8 cellular contexts compared by ENCODE assay signal in the genomic region with DNA sequence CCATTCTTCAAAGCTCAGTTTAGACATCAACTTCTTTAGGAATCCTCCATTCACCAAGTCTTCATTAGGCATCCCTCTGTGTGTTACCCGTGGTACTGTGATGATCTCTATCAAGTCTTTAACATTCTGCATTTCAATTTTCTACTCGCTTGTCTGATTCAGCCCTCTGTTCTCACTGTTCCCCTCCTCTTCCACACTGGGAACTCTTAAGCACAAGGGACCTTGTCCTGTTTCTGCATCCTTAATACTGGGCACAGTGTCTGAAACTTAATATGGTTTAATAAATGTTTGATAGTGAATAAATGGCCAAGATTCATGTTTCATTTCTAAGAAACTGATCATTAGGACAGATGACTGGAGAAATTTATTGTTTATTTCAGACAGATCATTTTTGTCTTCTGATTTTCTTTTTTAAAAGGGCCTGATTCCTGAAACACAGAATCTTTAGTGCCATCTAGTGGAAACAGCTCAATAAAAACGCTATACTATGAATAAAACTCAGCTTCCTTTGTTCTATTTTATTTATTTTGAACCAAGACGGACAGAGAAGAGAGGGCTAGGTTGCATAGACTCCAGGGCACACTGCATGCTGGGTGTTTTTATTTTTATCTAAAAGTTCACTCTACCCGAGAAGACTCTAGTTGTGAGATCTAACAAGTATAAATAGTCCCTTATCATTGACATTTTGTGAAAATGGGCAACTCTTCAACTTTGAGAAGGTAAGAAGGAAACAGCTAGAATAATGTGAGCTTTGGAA. TPM values are rescaled to one million over a fixed set of nuclear protein-coding genes. Genes with fewer than 3 reads are reported as not detected.
DNase-seq lines count a peak whose midpoint lies in the region; ATAC-seq, FAIRE-seq and TF ChIP-seq lines count a peak whose summit lies in the region.

No MANE protein-coding gene starts in this region.

- TF ChIP-seq RAD21 in SK-N-SH (IDR thresholded peaks at IDR 0.05; ENCODE audit: low read length), result peak; percentile 69

- no peak overlapping the region for H3K4me2 ChIP-seq in SK-N-SH

- TF ChIP-seq CTCF in D721Med (IDR thresholded peaks at IDR 0.05; ENCODE audit: insufficient read depth, missing control alignments) (peak; percentile 54), SK-N-SH (IDR thresholded peaks at IDR 0.05) (peak; percentile 76), Caco-2 (IDR thresholded peaks at IDR 0.05; ENCODE audit: insufficient read depth in 1 of 2, low read depth in 1 of 2, low read length in 1 of 2, severe bottlenecking in 1 of 2, unreplicated experiment in 1 of 2) (no peak)

- no peak overlapping the region for H3K4me3 Mint-ChIP-seq in Caco-2 (ENCODE audit: unreplicated experiment)

- ATAC-seq in HG02981 (IDR thresholded peaks at IDR 0.05; ENCODE audit: unreplicated experiment), result no peak
- ATAC-seq in HG02885 (IDR thresholded peaks at IDR 0.05; ENCODE audit: poor library complexity, unreplicated experiment), result no peak

- no peaks in the 10 kb centered on the region for H3K9me2 ChIP-seq in SK-N-SH

- peak overlapping the region; percentile 81 for H2AFZ ChIP-seq in SK-N-SH (ENCODE audit: low read depth)

- H3K27me3 ChIP-seq in SK-N-SH (ENCODE audit: insufficient read depth) (no peaks in the 10 kb centered on the region), Caco-2 (replicated peaks; ENCODE audit: control insufficient read depth, insufficient read depth, low read length) (no peaks in the 10 kb centered on the region)

- no peaks in the 10 kb centered on the region for H3K79me2 ChIP-seq in SK-N-SH (ENCODE audit: insufficient read depth)

- no peak overlapping the region for H3K27ac Mint-ChIP-seq in Caco-2 (ENCODE audit: unreplicated experiment)

- H3K9me3 Mint-ChIP-seq in Caco-2 (ENCODE audit: unreplicated experiment), result no peaks in the 10 kb centered on the region

- no peaks in the 10 kb centered on the region for H3F3A ChIP-seq in SK-N-SH (replicated peaks; ENCODE audit: insufficient read depth)

- POLR2A ChIA-PET in SK-N-SH (lab: Yijun Ruan, JAX), result no interaction called here
- POLR2A ChIA-PET in Caco-2 (lab: Charles Lee), result no interaction called here

- intact Hi-C loops in Caco-2 (cut with micrococcal nuclease; ENCODE audit: unreplicated experiment), result loop anchor here (1.0 kb wide), 2 partner anchors 60 to 156 kb away; no protein-coding TSS in a partner anchor

- H3K4me3 ChIP-seq in SK-N-SH (ENCODE audit: low read depth in 2 of 2, low read length in 1 of 2) (no peak overlapping the region; a peak in 1 of 4 replicates), Caco-2 (ENCODE audit: low read depth, low read length) (no peak overlapping the region)

- CTCF ChIA-PET in SK-N-SH (lab: Yijun Ruan, JAX) (interaction anchor here (0.6 to 3.3 kb wide), 41 partner anchors 9 to 626 kb away, joined by 3 to 78 read pairs (median 4); a partner anchor contains a TSS), Caco-2 (lab: Charles Lee) (interaction anchor here (0.6 to 3.3 kb wide), 7 partner anchors 35 to 451 kb away, joined by 3 to 30 read pairs (median 5); a partner anchor contains a TSS)

- H3K9ac ChIP-seq in SK-N-SH, result peak overlapping the region; percentile 29; the same call in 1 of the 2 replicates

- H3K27ac ChIP-seq in SK-N-SH (ENCODE audit: low read depth in 2 of 2, low read length in 1 of 2), result peak overlapping the region in 1 of 2 experiments; percentile 42; a peak in 1 of 4 replicates

- no peak for DNase-seq in D721Med (ENCODE audit: insufficient read length, low spot score)
- peak; percentile 62 for DNase-seq in KBM-7
- peak; percentile 47 for DNase-seq in SK-N-SH
- peak; percentile 30 to 42 for DNase-seq in frontal cortex (ENCODE audit: low spot score in 2 of 2)
- DNase-seq in pulmonary artery endothelial cell (ENCODE audit: low read depth, low spot score), result peak; percentile 4
- DNase-seq in Caco-2, result no peak

- FAIRE-seq in D721Med (lab: Jason Lieb, UNC) (no peak), frontal cortex (lab: Jason Lieb, UNC) (peak; percentile 39)

- TF ChIP-seq EP300 in SK-N-SH (IDR thresholded peaks at IDR 0.05; ENCODE audit: borderline replicate concordance in 1 of 2, low read depth in 1 of 2, low read length in 1 of 2), result no peak

- BruUV-seq in Caco-2 (replicated peaks; lab: Mats Ljungman, UMichigan), result no TSS peak

- H3K4me1 ChIP-seq in SK-N-SH (ENCODE audit: control insufficient read depth in 1 of 2, insufficient read depth in 2 of 2, low read depth in 1 of 2, low read length in 1 of 2), result peaks cover 0 to 8% of the 10 kb centered on the region in 2 experiments; a peak in 2 of 4 replicates
- H3K4me1 ChIP-seq in Caco-2, result no peaks in the 10 kb centered on the region

- H3K9me3 ChIP-seq in SK-N-SH (no peaks in the 10 kb centered on the region), Caco-2 (no peaks in the 10 kb centered on the region)

- 28% methylated on average over 5 of the region's 5 CpGs for WGBS in SK-N-SH (ENCODE audit: low lambda C conversion rate)

- in situ Hi-C loops in KBM-7 (cut with MboI; ENCODE audit: low pct_unique_long_range_greater_than_20kb, low sequenced_read_pairs), result loop anchor here (25.0 kb wide), 2 partner anchors 334 to 684 kb away; no protein-coding TSS in a partner anchor

- no peaks in the 10 kb centered on the region for H3K27me3 Mint-ChIP-seq in Caco-2 (ENCODE audit: insufficient read depth, unreplicated experiment)

- no peaks in the 10 kb centered on the region for H4K20me1 ChIP-seq in SK-N-SH (ENCODE audit: insufficient read depth)

- no peaks in the 10 kb centered on the region for H3K36me3 Mint-ChIP-seq in Caco-2 (ENCODE audit: insufficient read depth, unreplicated experiment)

- H3K4me1 Mint-ChIP-seq in Caco-2 (ENCODE audit: low read depth, unreplicated experiment), result peaks cover 12% of the 10 kb centered on the region

- no peaks in the 10 kb centered on the region for H3K36me3 ChIP-seq in SK-N-SH (replicated peaks in 1 of 2; ENCODE audit: control insufficient read depth in 1 of 2, insufficient read depth in 2 of 2, low read length in 1 of 2)
- no peaks in the 10 kb centered on the region for H3K36me3 ChIP-seq in Caco-2 (ENCODE audit: control insufficient read depth, insufficient read depth, low read length)

TF ChIP-seq in SK-N-SH, 30 proteins besides CTCF, POLR2A, EP300 and RAD21:
- TF ChIP-seq MXI1 (IDR thresholded peaks at IDR 0.05; ENCODE audit: low read depth, low read length), result no peak
- no peak for TF ChIP-seq TAF1 (IDR thresholded peaks at IDR 0.05; ENCODE audit: borderline replicate concordance, low read depth, low read length)
- TF ChIP-seq SMC3 (IDR thresholded peaks at IDR 0.05; ENCODE audit: low read depth, low read length), result peak; percentile 50

RNA-seq across cellular contexts. Expression of a gene that starts 7.0 kb away (rescaled TPM):
- polyA plus RNA-seq in SK-N-SH (2012; rRNA removed), result 7.4 and 9.7 TPM in 2 replicates
- 2.6 and 3.8 TPM in 2 replicates for polyA plus RNA-seq in SK-N-SH (2012; cell fraction: cytosol; rRNA removed)
- polyA plus RNA-seq in SK-N-SH (2012; cell fraction: nucleus; rRNA removed), result 49.2 and 51.6 TPM in 2 replicates
- total RNA-seq in frontal cortex, result 3.7 TPM
- total RNA-seq in pulmonary artery endothelial cell, result 1.1 and 2.0 TPM in 2 replicates
- 4.0 and 5.1 TPM in 2 replicates for total RNA-seq in Caco-2 (2022)

Comparison
In these comparisons a context has a peak if more than half of its experiments do, and no peak if none do; other contexts are left out.
1. DNase-seq: peak in KBM-7 (single experiment), SK-N-SH (single experiment), frontal cortex (2 of 2) and pulmonary artery endothelial cell (single experiment); none in D721Med (single experiment) and Caco-2 (0 of 2).
2. CTCF ChIP-seq: peak in D721Med (single experiment) and SK-N-SH (single experiment); none in Caco-2 (0 of 2).